26 cellular contexts compared by ENCODE assay signal in the genomic region with DNA sequence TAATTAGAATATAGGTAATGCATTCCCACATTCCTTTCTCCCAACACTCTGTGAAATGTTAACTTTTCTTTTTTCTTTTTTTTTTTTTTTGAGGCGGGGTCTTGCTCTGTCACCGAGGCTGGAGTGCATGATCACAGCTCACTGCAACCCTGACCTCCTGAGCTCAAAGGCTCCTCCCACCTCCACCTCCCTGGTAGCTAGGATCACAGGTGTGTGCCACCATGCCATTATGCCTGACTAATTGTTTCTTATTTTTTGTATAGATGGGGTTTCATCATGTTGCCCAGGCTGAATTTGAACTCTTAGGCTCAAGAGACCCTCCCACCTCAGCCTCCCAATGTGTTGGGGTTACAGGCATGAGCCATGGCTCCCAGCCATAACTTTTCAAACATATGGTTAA.
"Had no signal": no experiment of that assay in that cellular context is flagged by ENCODE, and none has a peak within 500 bp of the region (broad histone marks: within the 10 kb centered on the region; RNA-seq: fewer than 3 reads in every experiment).

No MANE protein-coding gene starts in this region.

- H2AFZ ChIP-seq: neural progenitor cell had no signal

- H3K36me3 ChIP-seq: left ventricle myocardium inferior, neural progenitor cell, neutrophil, ovary, right atrium auricular region, spleen, tibial nerve, upper lobe of left lung, vagina had no signal

- H3K27ac Mint-ChIP-seq: natural killer cell; nephron progenitor cell; neural progenitor cell; progenitor cell of endocrine pancreas; stimulated activated memory B cell treated with anti-CD40 and anti-IgM and Interleukin-4, amounts not matched to agents 10 μg/mL and 1 μg/mL and 100 μg/mL, for 72 hours had no signal

- H3K4me2 ChIP-seq: neural progenitor cell had no signal

- H3K36me3 Mint-ChIP-seq: mesothelial cell of epicardium, natural killer cell, neural progenitor cell had no signal

- H3K9ac ChIP-seq: neural progenitor cell had no signal

- DNase-seq: islet precursor cell; left ventricle myocardium inferior; mesendoderm; naive B cell; natural killer cell; nephron progenitor cell; occipital lobe; ovary; small intestine; spleen; stimulated activated CD4-positive, alpha-beta T cell treated with anti-CD3 and anti-CD28 coated beads, Interleukin-4, amount 100 ng/mL, for 4 hours; stimulated activated CD8-positive, alpha-beta memory T cell treated with anti-CD3 and anti-CD28 coated beads, Interleukin-4, amount 100 ng/mL, for 48 hours; stimulated activated naive CD4-positive, alpha-beta T cell treated with Interleukin-2 at 50 U/mL for 16 hours; stimulated activated naive CD8-positive, alpha-beta T cell treated with anti-CD3 and anti-CD28 coated beads, Interleukin-15, amount 100 ng/mL, for 72 hours; substantia nigra; upper lobe of left lung had no signal

- H3K4me3 Mint-ChIP-seq: mesothelial cell of epicardium; natural killer cell; nephron progenitor cell; neural progenitor cell; stimulated activated memory B cell treated with anti-CD40 and anti-IgM and Interleukin-4, amounts not matched to agents 10 μg/mL and 1 μg/mL and 100 μg/mL, for 72 hours; stimulated activated naive CD8-positive, alpha-beta T cell treated with anti-CD3 and anti-CD28 coated beads, Interleukin-15, amount 100 ng/mL, for 72 hours had no signal

- H3K4me3 ChIP-seq: left ventricle myocardium inferior, lung, neural progenitor cell, ovary, right atrium auricular region, spleen, tibial nerve, upper lobe of left lung, vagina had no signal

- ATAC-seq: natural killer cell; sciatic nerve; stimulated activated memory B cell treated with anti-CD40 and anti-IgM and Interleukin-4, amounts not matched to agents 10 μg/mL and 1 μg/mL and 100 μg/mL, for 72 hours; stimulated activated naive CD8-positive, alpha-beta T cell treated with anti-CD3 and anti-CD28 coated beads, Interleukin-15, amount 100 ng/mL, for 72 hours had no signal

- H3K27ac ChIP-seq: left ventricle myocardium inferior, neural progenitor cell, neutrophil, ovary, right atrium auricular region, spleen, upper lobe of left lung, vagina had no signal

- FAIRE-seq: small intestine had no signal

- H3K27me3 ChIP-seq: neural progenitor cell, neutrophil, ovary, right atrium auricular region, spleen, tibial nerve, upper lobe of left lung, vagina had no signal

- H3K9me3 Mint-ChIP-seq: mesothelial cell of epicardium; naive B cell; natural killer cell; stimulated activated memory B cell treated with anti-CD40 and anti-IgM and Interleukin-4, amounts not matched to agents 10 μg/mL and 1 μg/mL and 100 μg/mL, for 72 hours; stimulated activated naive CD8-positive, alpha-beta T cell treated with anti-CD3 and anti-CD28 coated beads, Interleukin-15, amount 100 ng/mL, for 72 hours had no signal

- H3K9me3 ChIP-seq: left ventricle myocardium inferior, neutrophil, ovary, right atrium auricular region, spleen, tibial nerve, upper lobe of left lung, vagina had no signal

- H3K27me3 Mint-ChIP-seq: naive B cell; progenitor cell of endocrine pancreas; stimulated activated memory B cell treated with anti-CD40 and anti-IgM and Interleukin-4, amounts not matched to agents 10 μg/mL and 1 μg/mL and 100 μg/mL, for 72 hours; stimulated activated naive CD8-positive, alpha-beta T cell treated with anti-CD3 and anti-CD28 coated beads, Interleukin-15, amount 100 ng/mL, for 72 hours had no signal
